In genomic region chr3:59727902-59728301, GRCh38 we compare ENCODE assay signal across 25 cellular contexts.
"Had no signal": no experiment of that assay in that cellular context is flagged by ENCODE, and none has a peak within 500 bp of the region (broad histone marks: within the 10 kb centered on the region; RNA-seq: fewer than 3 reads in every experiment).

No MANE protein-coding gene starts in this region.

- ATAC-seq: activated CD8-positive, alpha-beta T cell treated with anti-CD3 and anti-CD28 coated beads for 36 hours; activated T-cell treated with anti-CD3 and anti-CD28 coated beads, Interleukin-2, amount 50 U/mL, for 4 hours; activated T-helper 17 cell treated with anti-CD3 and anti-CD28 coated beads, Interleukin-2, amount 50 U/mL, for 72 hours; esophagus mucosa; WTC11 had no signal

- H3K36me3 ChIP-seq: brain microvascular endothelial cell had no signal

- H3K27ac ChIP-seq: brain microvascular endothelial cell, coronary artery, dorsolateral prefrontal cortex, VCaP had no signal

- H3K27me3 ChIP-seq: brain microvascular endothelial cell had no signal

- DNase-seq: activated CD4-positive, alpha-beta T cell treated with anti-CD3 and anti-CD28 coated beads for 1 hour; activated CD4-positive, alpha-beta T cell treated with anti-CD3 and anti-CD28 coated beads for 48 hours; activated CD4-positive, alpha-beta T cell treated with anti-CD3 and anti-CD28 coated beads, Interleukin-2, amount 50 U/mL, for 1 hour; activated CD4-positive, alpha-beta T cell treated with anti-CD3 and anti-CD28 coated beads, Interleukin-2, amount 50 U/mL, for 48 hours; activated CD8-positive, alpha-beta memory T cell treated with anti-CD3 and anti-CD28 coated beads for 24 hours; activated CD8-positive, alpha-beta T cell treated with anti-CD3 and anti-CD28 coated beads for 36 hours; activated effector memory CD4-positive, alpha-beta T cell treated with Interleukin-2 at 50 U/mL for 16 hours; activated gamma-delta T cell treated with Interleukin-2 at 50 U/mL for 16 hours; activated naive CD4-positive, alpha-beta T cell treated with anti-CD3 and anti-CD28 coated beads, Interleukin-2, amount 50 U/mL, for 16 hours; activated naive CD4-positive, alpha-beta T cell treated with Interleukin-2 at 50 U/mL for 16 hours; activated T-cell treated with anti-CD3 and anti-CD28 coated beads, Interleukin-2, amount 50 U/mL, for 4 hours; amniotic stem cell; anterior cingulate cortex; brain microvascular endothelial cell; dorsolateral prefrontal cortex; effector memory CD4-positive, alpha-beta T cell; endodermal cell; foreskin fibroblast; head of caudate nucleus; T-helper 2 cell had no signal

- H3K4me3 ChIP-seq: coronary artery, dorsolateral prefrontal cortex had no signal
